In genomic region chr1:25360596-25361581, GRCh38 we compare ENCODE assay signal across 1 cellular context.
TF ChIP-seq lines count a peak whose summit lies in the region.

No MANE protein-coding gene starts in this region.

TF ChIP-seq in K562, 482 proteins besides CTCF, POLR2A, EP300 and RAD21 (continued from another document and continues in another):
- TF ChIP-seq SFPQ (IDR thresholded peaks at IDR 0.05; ENCODE audit: low read depth, low read length), result no peak
- TF ChIP-seq ZNF583 (CRISPR knock-in tag; IDR thresholded peaks at IDR 0.05), result peak; percentile 90
- TF ChIP-seq ZNF445 (CRISPR knock-in tag; IDR thresholded peaks at IDR 0.05; ENCODE audit: low read depth), result no peak
- no peak for TF ChIP-seq HEY1 (CRISPR knock-in tag; IDR thresholded peaks at IDR 0.05; ENCODE audit: borderline replicate concordance)
- peak; percentile 29; the same call in 1 of the 2 replicates for TF ChIP-seq SMAD4 (CRISPR knock-in tag; conservative IDR thresholded peaks at IDR 0.05)
- TF ChIP-seq, protein P1, sequence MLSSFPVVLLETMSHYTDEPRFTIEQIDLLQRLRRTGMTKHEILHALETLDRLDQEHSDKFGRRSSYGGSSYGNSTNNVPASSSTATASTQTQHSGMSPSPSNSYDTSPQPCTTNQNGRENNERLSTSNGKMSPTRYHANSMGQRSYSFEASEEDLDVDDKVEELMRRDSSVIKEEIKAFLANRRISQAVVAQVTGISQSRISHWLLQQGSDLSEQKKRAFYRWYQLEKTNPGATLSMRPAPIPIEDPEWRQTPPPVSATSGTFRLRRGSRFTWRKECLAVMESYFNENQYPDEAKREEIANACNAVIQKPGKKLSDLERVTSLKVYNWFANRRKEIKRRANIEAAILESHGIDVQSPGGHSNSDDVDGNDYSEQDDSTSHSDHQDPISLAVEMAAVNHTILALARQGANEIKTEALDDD (IDR thresholded peaks at IDR 0.05), result no peak
- TF ChIP-seq, protein P2, sequence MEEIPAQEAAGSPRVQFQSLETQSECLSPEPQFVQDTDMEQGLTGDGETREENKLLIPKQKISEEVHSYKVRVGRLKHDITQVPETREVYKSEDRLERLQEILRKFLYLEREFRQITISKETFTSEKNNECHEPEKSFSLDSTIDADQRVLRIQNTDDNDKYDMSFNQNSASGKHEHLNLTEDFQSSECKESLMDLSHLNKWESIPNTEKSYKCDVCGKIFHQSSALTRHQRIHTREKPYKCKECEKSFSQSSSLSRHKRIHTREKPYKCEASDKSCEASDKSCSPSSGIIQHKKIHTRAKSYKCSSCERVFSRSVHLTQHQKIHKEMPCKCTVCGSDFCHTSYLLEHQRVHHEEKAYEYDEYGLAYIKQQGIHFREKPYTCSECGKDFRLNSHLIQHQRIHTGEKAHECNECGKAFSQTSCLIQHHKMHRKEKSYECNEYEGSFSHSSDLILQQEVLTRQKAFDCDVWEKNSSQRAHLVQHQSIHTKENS (CRISPR knock-in tag; IDR thresholded peaks at IDR 0.05), result no peak
- TF ChIP-seq CREB3 (tag; conservative IDR thresholded peaks at IDR 0.05; ENCODE audit: low read depth), result no peak
- TF ChIP-seq SMAD1 (IDR thresholded peaks at IDR 0.05; ENCODE audit: low read depth, low read length, partially characterized antibody), result no peak
- TF ChIP-seq CCNT2 (IDR thresholded peaks at IDR 0.05; ENCODE audit: borderline replicate concordance, extremely low read depth, insufficient read length, low read depth, low read length), result no peak
- TF ChIP-seq ZNF561 (CRISPR knock-in tag; conservative IDR thresholded peaks at IDR 0.05), result no peak
- TF ChIP-seq SLC30A9 (CRISPR knock-in tag; IDR thresholded peaks at IDR 0.05), result no peak
- no peak for TF ChIP-seq HNRNPLL (IDR thresholded peaks at IDR 0.05; ENCODE audit: low read depth, low read length, poor library complexity, severe bottlenecking)
- no peak for TF ChIP-seq HMG20B (CRISPR knock-in tag; IDR thresholded peaks at IDR 0.05)
- no peak for TF ChIP-seq PHB (CRISPR knock-in tag; IDR thresholded peaks at IDR 0.05)
- TF ChIP-seq ZSCAN32 (CRISPR knock-in tag; IDR thresholded peaks at IDR 0.05), result no peak
- no peak for TF ChIP-seq GMEB1 (CRISPR knock-in tag; IDR thresholded peaks at IDR 0.05)
- no peak for TF ChIP-seq SRSF7 (optimal IDR thresholded peaks at IDR 0.05; ENCODE audit: low read depth, low read length)
- TF ChIP-seq ZFX (CRISPR knock-in tag; IDR thresholded peaks at IDR 0.05), result no peak
- TF ChIP-seq CHD4 (IDR thresholded peaks at IDR 0.05; ENCODE audit: insufficient read depth, insufficient replicate concordance, low read depth, low read length, poor library complexity, severe bottlenecking), result no peak
- peak; percentile 21; the same call in 1 of the 2 replicates for TF ChIP-seq TCF3 (CRISPR knock-in tag; IDR thresholded peaks at IDR 0.05)
- TF ChIP-seq HSF4 (CRISPR knock-in tag; IDR thresholded peaks at IDR 0.05; ENCODE audit: borderline replicate concordance), result no peak
- no peak for TF ChIP-seq BRD4 (IDR thresholded peaks at IDR 0.05)
- 0 out of 2 replicates have a peak, but pooled peaks have one; percentile 49 for TF ChIP-seq JUNB (CRISPR knock-in tag; conservative IDR thresholded peaks at IDR 0.05)
- no peak for TF ChIP-seq ZNF133 (CRISPR knock-in tag; IDR thresholded peaks at IDR 0.05)
- TF ChIP-seq ZNF707 (CRISPR knock-in tag; conservative IDR thresholded peaks at IDR 0.05), result no peak
- TF ChIP-seq, protein P3, sequence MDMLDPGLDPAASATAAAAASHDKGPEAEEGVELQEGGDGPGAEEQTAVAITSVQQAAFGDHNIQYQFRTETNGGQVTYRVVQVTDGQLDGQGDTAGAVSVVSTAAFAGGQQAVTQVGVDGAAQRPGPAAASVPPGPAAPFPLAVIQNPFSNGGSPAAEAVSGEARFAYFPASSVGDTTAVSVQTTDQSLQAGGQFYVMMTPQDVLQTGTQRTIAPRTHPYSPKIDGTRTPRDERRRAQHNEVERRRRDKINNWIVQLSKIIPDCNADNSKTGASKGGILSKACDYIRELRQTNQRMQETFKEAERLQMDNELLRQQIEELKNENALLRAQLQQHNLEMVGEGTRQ (CRISPR knock-in tag; IDR thresholded peaks at IDR 0.05), result peak; percentile 52
- TF ChIP-seq, protein P4, sequence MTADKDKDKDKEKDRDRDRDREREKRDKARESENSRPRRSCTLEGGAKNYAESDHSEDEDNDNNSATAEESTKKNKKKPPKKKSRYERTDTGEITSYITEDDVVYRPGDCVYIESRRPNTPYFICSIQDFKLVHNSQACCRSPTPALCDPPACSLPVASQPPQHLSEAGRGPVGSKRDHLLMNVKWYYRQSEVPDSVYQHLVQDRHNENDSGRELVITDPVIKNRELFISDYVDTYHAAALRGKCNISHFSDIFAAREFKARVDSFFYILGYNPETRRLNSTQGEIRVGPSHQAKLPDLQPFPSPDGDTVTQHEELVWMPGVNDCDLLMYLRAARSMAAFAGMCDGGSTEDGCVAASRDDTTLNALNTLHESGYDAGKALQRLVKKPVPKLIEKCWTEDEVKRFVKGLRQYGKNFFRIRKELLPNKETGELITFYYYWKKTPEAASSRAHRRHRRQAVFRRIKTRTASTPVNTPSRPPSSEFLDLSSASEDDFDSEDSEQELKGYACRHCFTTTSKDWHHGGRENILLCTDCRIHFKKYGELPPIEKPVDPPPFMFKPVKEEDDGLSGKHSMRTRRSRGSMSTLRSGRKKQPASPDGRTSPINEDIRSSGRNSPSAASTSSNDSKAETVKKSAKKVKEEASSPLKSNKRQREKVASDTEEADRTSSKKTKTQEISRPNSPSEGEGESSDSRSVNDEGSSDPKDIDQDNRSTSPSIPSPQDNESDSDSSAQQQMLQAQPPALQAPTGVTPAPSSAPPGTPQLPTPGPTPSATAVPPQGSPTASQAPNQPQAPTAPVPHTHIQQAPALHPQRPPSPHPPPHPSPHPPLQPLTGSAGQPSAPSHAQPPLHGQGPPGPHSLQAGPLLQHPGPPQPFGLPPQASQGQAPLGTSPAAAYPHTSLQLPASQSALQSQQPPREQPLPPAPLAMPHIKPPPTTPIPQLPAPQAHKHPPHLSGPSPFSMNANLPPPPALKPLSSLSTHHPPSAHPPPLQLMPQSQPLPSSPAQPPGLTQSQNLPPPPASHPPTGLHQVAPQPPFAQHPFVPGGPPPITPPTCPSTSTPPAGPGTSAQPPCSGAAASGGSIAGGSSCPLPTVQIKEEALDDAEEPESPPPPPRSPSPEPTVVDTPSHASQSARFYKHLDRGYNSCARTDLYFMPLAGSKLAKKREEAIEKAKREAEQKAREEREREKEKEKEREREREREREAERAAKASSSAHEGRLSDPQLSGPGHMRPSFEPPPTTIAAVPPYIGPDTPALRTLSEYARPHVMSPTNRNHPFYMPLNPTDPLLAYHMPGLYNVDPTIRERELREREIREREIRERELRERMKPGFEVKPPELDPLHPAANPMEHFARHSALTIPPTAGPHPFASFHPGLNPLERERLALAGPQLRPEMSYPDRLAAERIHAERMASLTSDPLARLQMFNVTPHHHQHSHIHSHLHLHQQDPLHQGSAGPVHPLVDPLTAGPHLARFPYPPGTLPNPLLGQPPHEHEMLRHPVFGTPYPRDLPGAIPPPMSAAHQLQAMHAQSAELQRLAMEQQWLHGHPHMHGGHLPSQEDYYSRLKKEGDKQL (CRISPR knock-in tag; IDR thresholded peaks at IDR 0.05; ENCODE audit: borderline replicate concordance), result no peak
- TF ChIP-seq ZBTB2 (IDR thresholded peaks at IDR 0.05), result peak; percentile 26; the same call in 1 of the 2 replicates
- TF ChIP-seq PBX2 (CRISPR knock-in tag; IDR thresholded peaks at IDR 0.05; ENCODE audit: low read depth), result no peak
- TF ChIP-seq PBX2 (tag; conservative IDR thresholded peaks at IDR 0.05; ENCODE audit: low read depth), result no peak
- TF ChIP-seq ZNF512 (tag; IDR thresholded peaks at IDR 0.05), result no peak
- TF ChIP-seq MEF2A (IDR thresholded peaks at IDR 0.05; ENCODE audit: control insufficient read depth, low read depth, low read length), result no peak
- TF ChIP-seq SETDB1 (IDR thresholded peaks at IDR 0.05; ENCODE audit: low read length), result no peak
- no peak for TF ChIP-seq U2AF2 (optimal IDR thresholded peaks at IDR 0.05; ENCODE audit: low read depth, low read length)
- TF ChIP-seq ELF2 (CRISPR knock-in tag; IDR thresholded peaks at IDR 0.05), result no peak
- TF ChIP-seq SRSF9 (IDR thresholded peaks at IDR 0.05; ENCODE audit: borderline replicate concordance, low read depth, low read length), result no peak
- TF ChIP-seq TBL1XR1 (IDR thresholded peaks at IDR 0.05; ENCODE audit: low read length in 2 of 2), result no peak
